ENCODE assay signal across 8 cellular contexts in genomic region chr4:84965558-84966381, GRCh38. TPM values are rescaled to one million over a fixed set of nuclear protein-coding genes. Genes with fewer than 3 reads are reported as not detected.
DNase-seq lines count a peak whose midpoint lies in the region; TF ChIP-seq lines count a peak whose summit lies in the region.

No MANE protein-coding gene starts in this region.

- no peak overlapping the region for H3K4me3 Mint-ChIP-seq in activated naive CD4-positive, alpha-beta T cell treated with anti-CD3 and anti-CD28 coated beads, Interleukin-2, amount 10 ng/mL, durations not matched to agents 7 days and 5 days

- H3K4me2 ChIP-seq in KMS-11 = peak overlapping the region; percentile 79
- peak overlapping the region; percentile 95 for H3K4me2 ChIP-seq in neural cell (ENCODE audit: low read length)

- H3K27ac Mint-ChIP-seq in activated naive CD4-positive, alpha-beta T cell treated with anti-CD3 and anti-CD28 coated beads, Interleukin-2, amount 10 ng/mL, durations not matched to agents 7 days and 5 days = no peak overlapping the region

- H3K9ac ChIP-seq in KMS-11 (peak overlapping the region; percentile 71; the same call in 1 of the 2 replicates), neural cell (ENCODE audit: low read length) (peak overlapping the region; percentile 95)

- no peak overlapping the region for H3K27ac ChIP-seq in KMS-11
- peak overlapping the region; percentile 93 for H3K27ac ChIP-seq in neural cell (ENCODE audit: low read length)

- no peaks in the 10 kb centered on the region for H4K20me1 ChIP-seq in KMS-11 (ENCODE audit: insufficient read depth)
- H4K20me1 ChIP-seq in neural cell (ENCODE audit: insufficient read depth) = no peaks in the 10 kb centered on the region

- H3K9me2 ChIP-seq in neural cell (ENCODE audit: insufficient read depth, low read length) = no peaks in the 10 kb centered on the region

- H3K27me3 ChIP-seq in KMS-11 (ENCODE audit: insufficient read depth, low read depth) (no peaks in the 10 kb centered on the region), neural cell (ENCODE audit: insufficient read depth, low read depth, low read length) (no peaks in the 10 kb centered on the region)

- peak overlapping the region; percentile 31 for H3K4me3 ChIP-seq in KMS-11 (IDR thresholded peaks at IDR 0.05; ENCODE audit: insufficient read depth, low read depth, low read length)
- H3K4me3 ChIP-seq in neural cell (ENCODE audit: low read length) = peak overlapping the region; percentile 79

- H3K9me3 Mint-ChIP-seq in activated naive CD4-positive, alpha-beta T cell treated with anti-CD3 and anti-CD28 coated beads, Interleukin-2, amount 10 ng/mL, durations not matched to agents 7 days and 5 days = no peaks in the 10 kb centered on the region

- peak; percentile 14 for TF ChIP-seq RAD21 in neural cell (conservative IDR thresholded peaks at IDR 0.05)

- H3K4me1 Mint-ChIP-seq in activated naive CD4-positive, alpha-beta T cell treated with anti-CD3 and anti-CD28 coated beads, Interleukin-2, amount 10 ng/mL, durations not matched to agents 7 days and 5 days = peaks cover 10% of the 10 kb centered on the region

- no peaks in the 10 kb centered on the region for H3K36me3 Mint-ChIP-seq in activated naive CD4-positive, alpha-beta T cell treated with anti-CD3 and anti-CD28 coated beads, Interleukin-2, amount 10 ng/mL, durations not matched to agents 7 days and 5 days

- no peaks in the 10 kb centered on the region for H3K36me3 ChIP-seq in KMS-11 (ENCODE audit: insufficient read depth)
- no peaks in the 10 kb centered on the region for H3K36me3 ChIP-seq in neural cell (ENCODE audit: insufficient read depth, low read length)

- H2AFZ ChIP-seq in KMS-11 (ENCODE audit: low read depth) = peak overlapping the region; percentile 91
- H2AFZ ChIP-seq in neural cell (ENCODE audit: low read depth, low read length) = peak overlapping the region; percentile 9

- no peak for TF ChIP-seq CTCF in KMS-11 (conservative IDR thresholded peaks at IDR 0.05; ENCODE audit: low read depth, low read length)
- TF ChIP-seq CTCF in neural cell (IDR thresholded peaks at IDR 0.05; ENCODE audit: poor library complexity, severe bottlenecking) = peak; percentile 32

- DNase-seq in stimulated activated CD4-positive, alpha-beta T cell treated with anti-CD3 and anti-CD28 coated beads, Interleukin-15, amount 100 ng/mL, for 24 hours = peak; percentile 8
- no peak for DNase-seq in stimulated activated CD4-positive, alpha-beta T cell treated with anti-CD3 and anti-CD28 coated beads, Interleukin-12 subunit alpha, Interleukin-12 subunit beta, amount 100 ng/mL, for 4 hours
- DNase-seq in activated T-cell treated with anti-CD3 and anti-CD28 coated beads, Interleukin-2, amount 50 U/mL, for 48 hours = peak; percentile 17
- DNase-seq in germinal center (ENCODE audit: low spot score) = peak; percentile 5
- DNase-seq in NCI-H524 treated with DMSO at 0.1 percent for 48 hours (lab: John Stamatoyannopoulos, UW) = no peak
- DNase-seq in activated naive CD4-positive, alpha-beta T cell treated with anti-CD3 and anti-CD28 coated beads, Interleukin-2, amount 10 ng/mL, durations not matched to agents 7 days and 5 days = no peak

- peaks cover 22% of the 10 kb centered on the region for H3K79me2 ChIP-seq in KMS-11 (ENCODE audit: insufficient read depth, low read depth)
- H3K79me2 ChIP-seq in neural cell (replicated peaks; ENCODE audit: insufficient read depth, low read length) = peaks cover 46% of the 10 kb centered on the region

- H3K4me1 ChIP-seq in KMS-11 (ENCODE audit: low read depth, poor library complexity, severe bottlenecking) = peaks cover 18% of the 10 kb centered on the region

- H3F3A ChIP-seq in neural cell (ENCODE audit: insufficient read depth, low read length, poor library complexity, severe bottlenecking) = peaks cover 9% of the 10 kb centered on the region

- H3K27me3 Mint-ChIP-seq in activated naive CD4-positive, alpha-beta T cell treated with anti-CD3 and anti-CD28 coated beads, Interleukin-2, amount 10 ng/mL, durations not matched to agents 7 days and 5 days = peaks cover 41% of the 10 kb centered on the region

- peak; percentile 6 for TF ChIP-seq EP300 in neural cell (conservative IDR thresholded peaks at IDR 0.05; ENCODE audit: poor library complexity, severe bottlenecking)

- CTCF ChIA-PET in activated naive CD4-positive, alpha-beta T cell treated with anti-CD3 and anti-CD28 coated beads, Interleukin-2, amount 10 ng/mL, durations not matched to agents 7 days and 5 days (lab: Charles Lee) = interaction anchor here (2.0 kb wide), 1 partner anchor 387 kb away, joined by 11 read pairs; no protein-coding TSS in a partner anchor

- H3K9me3 ChIP-seq in neural cell (ENCODE audit: low read length) = no peaks in the 10 kb centered on the region

TF ChIP-seq in neural cell, 6 proteins besides CTCF, POLR2A, EP300 and RAD21:
- TF ChIP-seq REST (IDR thresholded peaks at IDR 0.05; ENCODE audit: borderline replicate concordance) (peak; percentile 60), POLR2AphosphoS5 (IDR thresholded peaks at IDR 0.05) (peak; percentile 20), MXI1 (conservative IDR thresholded peaks at IDR 0.05; ENCODE audit: poor library complexity, severe bottlenecking) (no peak), SMC3 (conservative IDR thresholded peaks at IDR 0.05; ENCODE audit: poor library complexity) (peak; percentile 35), EZH2 (IDR thresholded peaks at IDR 0.05; ENCODE audit: borderline replicate concordance, insufficient read depth, low read length, poor library complexity, severe bottlenecking) (no peak), TAF1 (IDR thresholded peaks at IDR 0.05; ENCODE audit: low read depth) (no peak)

RNA-seq across cellular contexts. Expression of gene WDFY3, which starts 0.7 kb away (rescaled TPM):
- polyA plus RNA-seq in neural cell = 39.8 and 40.9 TPM in 2 replicates
- polyA minus RNA-seq in neural cell = 183 and 204 TPM in 2 replicates

Comparison
In these comparisons a context has a peak if more than half of its experiments do, and no peak if none do; other contexts are left out.
1. DNase-seq: peak in stimulated activated CD4-positive, alpha-beta T cell treated with anti-CD3 and anti-CD28 coated beads, Interleukin-15, amount 100 ng/mL, for 24 hours (single experiment), activated T-cell treated with anti-CD3 and anti-CD28 coated beads, Interleukin-2, amount 50 U/mL, for 48 hours (2 of 2) and germinal center (single experiment); none in stimulated activated CD4-positive, alpha-beta T cell treated with anti-CD3 and anti-CD28 coated beads, Interleukin-12 subunit alpha, Interleukin-12 subunit beta, amount 100 ng/mL, for 4 hours (single experiment), NCI-H524 treated with DMSO at 0.1 percent for 48 hours (single experiment) and activated naive CD4-positive, alpha-beta T cell treated with anti-CD3 and anti-CD28 coated beads, Interleukin-2, amount 10 ng/mL, durations not matched to agents 7 days and 5 days (single experiment).